Comparison of ENCODE assay signal across 9 cellular contexts in genomic region chr1:14915356-14916054, GRCh38.
DNase-seq lines count a peak whose midpoint lies in the region; ATAC-seq and TF ChIP-seq lines count a peak whose summit lies in the region.
"Had no signal": no experiment of that assay in that cellular context is flagged by ENCODE, and none has a peak within 500 bp of the region (broad histone marks: within the 10 kb centered on the region; RNA-seq: fewer than 3 reads in every experiment).

No MANE protein-coding gene starts in this region.

- intact Hi-C loops in Right ventricle myocardium superior (cut with DNase I), result loop anchor here (5.0 kb wide), 1 partner anchor 112 kb away; no protein-coding TSS in a partner anchor
- intact Hi-C loops in sciatic nerve (cut with DNase I), result no loop called here

- CTCF ChIA-PET in AG04450 (lab: Charles Lee), result interaction anchor here (0.6 to 2.7 kb wide), 23 partner anchors 8 to 525 kb away, joined by 3 to 34 read pairs (median 4); no protein-coding TSS in a partner anchor

- peak in 1 of 2 donors; percentile 32 for ATAC-seq in activated T-cell treated with anti-CD3 and anti-CD28 coated beads, Interleukin-2, amount 50 U/mL, for 72 hours (replicated peaks in 1 of 2)
- ATAC-seq in Right ventricle myocardium superior (ENCODE audit: poor library complexity) (peak; percentile 73), sciatic nerve (peak; percentile 43), HG02610 (IDR thresholded peaks at IDR 0.05; ENCODE audit: unreplicated experiment) (no peak)

- DNase-seq in AG04450 (ENCODE audit: low read depth, low spot score) (no peak), GM13977 (ENCODE audit: low spot score) (peak; percentile 64), NCI-H526 treated with DMSO at 0.1 percent for 48 hours (lab: John Stamatoyannopoulos, UW) (peak; percentile 12), Right ventricle myocardium superior (no peak), sciatic nerve (ENCODE audit: low spot score) (peak; percentile 71)
- DNase-seq in activated T-cell treated with anti-CD3 and anti-CD28 coated beads, Interleukin-2, amount 50 U/mL, for 72 hours, result peak; percentile 34 to 43
- no peak for DNase-seq in effector CD8-positive, alpha-beta T cell (lab: John Stamatoyannopoulos, UW)

- no peak overlapping the region for H3K4me3 Mint-ChIP-seq in activated T-cell treated with anti-CD3 and anti-CD28 coated beads, Interleukin-2, amount 50 U/mL, for 72 hours

- no peaks in the 10 kb centered on the region for H3K9me3 Mint-ChIP-seq in activated T-cell treated with anti-CD3 and anti-CD28 coated beads, Interleukin-2, amount 50 U/mL, for 72 hours

- in situ Hi-C loops in GM13977 (cut with MboI; ENCODE audit: low pct_unique_long_range_greater_than_20kb, low sequenced_read_pairs, unreplicated experiment), result no loop called here

- no peaks in the 10 kb centered on the region for H3K27me3 ChIP-seq in AG04450 (ENCODE audit: control insufficient read depth, insufficient read depth, low read length)

- TF ChIP-seq CTCF in AG04450 (IDR thresholded peaks at IDR 0.05; ENCODE audit: low read depth, low read length) (peak; percentile 95), GM13977 (IDR thresholded peaks at IDR 0.05; ENCODE audit: extremely low read depth, insufficient read depth, missing control alignments) (peak; percentile 70)

- no peaks in the 10 kb centered on the region for H3K4me1 Mint-ChIP-seq in activated T-cell treated with anti-CD3 and anti-CD28 coated beads, Interleukin-2, amount 50 U/mL, for 72 hours (ENCODE audit: low read depth)

- H3K4me3 ChIP-seq in AG04450 (ENCODE audit: low read depth, low read length), result no peak overlapping the region
- H3K4me3 ChIP-seq: HAP-1 had no signal

- no peaks in the 10 kb centered on the region for H3K27me3 Mint-ChIP-seq in activated T-cell treated with anti-CD3 and anti-CD28 coated beads, Interleukin-2, amount 50 U/mL, for 72 hours (ENCODE audit: low read depth)

- POLR2A ChIA-PET in AG04450 (lab: Yijun Ruan, JAX), result no interaction called here

- H3K9me3 ChIP-seq in AG04450 (ENCODE audit: control insufficient read depth, insufficient read depth, low read length), result no peaks in the 10 kb centered on the region
- H3K9me3 ChIP-seq: HAP-1 had no signal

- H3K27ac ChIP-seq in AG04450 (ENCODE audit: low read depth, low read length), result no peak overlapping the region

- H3K36me3 Mint-ChIP-seq in activated T-cell treated with anti-CD3 and anti-CD28 coated beads, Interleukin-2, amount 50 U/mL, for 72 hours (ENCODE audit: insufficient read depth in 2 of 2), result no peaks in the 10 kb centered on the region

- H3K27ac Mint-ChIP-seq in activated T-cell treated with anti-CD3 and anti-CD28 coated beads, Interleukin-2, amount 50 U/mL, for 72 hours, result no peak overlapping the region

Comparison
In these comparisons a context has a peak if more than half of its experiments do, and no peak if none do; other contexts are left out.
1. DNase-seq: peak in GM13977 (single experiment), NCI-H526 treated with DMSO at 0.1 percent for 48 hours (single experiment), activated T-cell treated with anti-CD3 and anti-CD28 coated beads, Interleukin-2, amount 50 U/mL, for 72 hours (2 of 2) and sciatic nerve (single experiment); none in AG04450 (single experiment), Right ventricle myocardium superior (single experiment) and effector CD8-positive, alpha-beta T cell (single experiment).